In the genomic region with DNA sequence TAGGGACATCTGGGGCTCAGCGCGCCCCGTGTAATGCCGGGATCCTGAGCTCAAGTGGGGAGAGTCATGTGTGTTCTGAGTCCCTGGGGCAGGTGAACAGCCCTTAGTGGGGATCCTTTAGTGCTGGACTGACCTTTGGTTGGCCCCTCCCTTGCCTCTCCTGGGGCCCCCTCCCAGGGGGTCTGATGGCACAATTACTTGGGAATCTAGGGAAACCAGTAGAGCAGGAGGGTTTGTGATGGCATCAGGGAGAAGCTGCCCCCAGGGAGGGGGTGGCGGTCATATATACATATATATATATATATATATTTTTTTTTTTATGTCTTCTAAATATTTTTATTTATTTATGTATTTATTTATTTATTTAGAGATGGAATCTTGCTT, we compare ENCODE assay signal across 1 cellular context.
TF ChIP-seq lines count a peak whose summit lies in the region.

MORN3 (minus strand) TSS at position 130 of the 384 bp plus-strand sequence. CDS start 171 bp downstream, outside the sequence.

TF ChIP-seq in GM23338, 12 proteins besides CTCF, POLR2A, EP300 and RAD21:
- TF ChIP-seq ZNF331 (CRISPR knock-in tag; IDR thresholded peaks at IDR 0.05; ENCODE audit: low read depth): no peak
- TF ChIP-seq JUNB (IDR thresholded peaks at IDR 0.05; ENCODE audit: unreplicated experiment): no peak
- TF ChIP-seq EZH2 (IDR thresholded peaks at IDR 0.05; ENCODE audit: low read depth, unreplicated experiment): no peak
- TF ChIP-seq, protein P1, sequence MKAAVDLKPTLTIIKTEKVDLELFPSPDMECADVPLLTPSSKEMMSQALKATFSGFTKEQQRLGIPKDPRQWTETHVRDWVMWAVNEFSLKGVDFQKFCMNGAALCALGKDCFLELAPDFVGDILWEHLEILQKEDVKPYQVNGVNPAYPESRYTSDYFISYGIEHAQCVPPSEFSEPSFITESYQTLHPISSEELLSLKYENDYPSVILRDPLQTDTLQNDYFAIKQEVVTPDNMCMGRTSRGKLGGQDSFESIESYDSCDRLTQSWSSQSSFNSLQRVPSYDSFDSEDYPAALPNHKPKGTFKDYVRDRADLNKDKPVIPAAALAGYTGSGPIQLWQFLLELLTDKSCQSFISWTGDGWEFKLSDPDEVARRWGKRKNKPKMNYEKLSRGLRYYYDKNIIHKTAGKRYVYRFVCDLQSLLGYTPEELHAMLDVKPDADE (IDR thresholded peaks at IDR 0.05): no peak
- TF ChIP-seq, protein P2, sequence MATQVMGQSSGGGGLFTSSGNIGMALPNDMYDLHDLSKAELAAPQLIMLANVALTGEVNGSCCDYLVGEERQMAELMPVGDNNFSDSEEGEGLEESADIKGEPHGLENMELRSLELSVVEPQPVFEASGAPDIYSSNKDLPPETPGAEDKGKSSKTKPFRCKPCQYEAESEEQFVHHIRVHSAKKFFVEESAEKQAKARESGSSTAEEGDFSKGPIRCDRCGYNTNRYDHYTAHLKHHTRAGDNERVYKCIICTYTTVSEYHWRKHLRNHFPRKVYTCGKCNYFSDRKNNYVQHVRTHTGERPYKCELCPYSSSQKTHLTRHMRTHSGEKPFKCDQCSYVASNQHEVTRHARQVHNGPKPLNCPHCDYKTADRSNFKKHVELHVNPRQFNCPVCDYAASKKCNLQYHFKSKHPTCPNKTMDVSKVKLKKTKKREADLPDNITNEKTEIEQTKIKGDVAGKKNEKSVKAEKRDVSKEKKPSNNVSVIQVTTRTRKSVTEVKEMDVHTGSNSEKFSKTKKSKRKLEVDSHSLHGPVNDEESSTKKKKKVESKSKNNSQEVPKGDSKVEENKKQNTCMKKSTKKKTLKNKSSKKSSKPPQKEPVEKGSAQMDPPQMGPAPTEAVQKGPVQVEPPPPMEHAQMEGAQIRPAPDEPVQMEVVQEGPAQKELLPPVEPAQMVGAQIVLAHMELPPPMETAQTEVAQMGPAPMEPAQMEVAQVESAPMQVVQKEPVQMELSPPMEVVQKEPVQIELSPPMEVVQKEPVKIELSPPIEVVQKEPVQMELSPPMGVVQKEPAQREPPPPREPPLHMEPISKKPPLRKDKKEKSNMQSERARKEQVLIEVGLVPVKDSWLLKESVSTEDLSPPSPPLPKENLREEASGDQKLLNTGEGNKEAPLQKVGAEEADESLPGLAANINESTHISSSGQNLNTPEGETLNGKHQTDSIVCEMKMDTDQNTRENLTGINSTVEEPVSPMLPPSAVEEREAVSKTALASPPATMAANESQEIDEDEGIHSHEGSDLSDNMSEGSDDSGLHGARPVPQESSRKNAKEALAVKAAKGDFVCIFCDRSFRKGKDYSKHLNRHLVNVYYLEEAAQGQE (IDR thresholded peaks at IDR 0.05; ENCODE audit: unreplicated experiment): no peak
- TF ChIP-seq NANOG (IDR thresholded peaks at IDR 0.05; ENCODE audit: borderline replicate concordance): no peak
- no peak for TF ChIP-seq STAT1 (IDR thresholded peaks at IDR 0.05; ENCODE audit: unreplicated experiment)
- TF ChIP-seq EZH2phosphoT487 (IDR thresholded peaks at IDR 0.05; ENCODE audit: unreplicated experiment): no peak
- TF ChIP-seq POLR2AphosphoS5 (IDR thresholded peaks at IDR 0.05; ENCODE audit: low read depth): no peak
- no peak for TF ChIP-seq ZNF462 (CRISPR knock-in tag; IDR thresholded peaks at IDR 0.05)
- no peak for TF ChIP-seq CREB1 (CRISPR knock-in tag; IDR thresholded peaks at IDR 0.05; ENCODE audit: low read depth)
- no peak for TF ChIP-seq ZNF114 (CRISPR knock-in tag; IDR thresholded peaks at IDR 0.05)
TF ChIP-seq in GM23338: peak in this region for 0.
